Comparison of ENCODE assay signal across 10 cellular contexts in the genomic region with DNA sequence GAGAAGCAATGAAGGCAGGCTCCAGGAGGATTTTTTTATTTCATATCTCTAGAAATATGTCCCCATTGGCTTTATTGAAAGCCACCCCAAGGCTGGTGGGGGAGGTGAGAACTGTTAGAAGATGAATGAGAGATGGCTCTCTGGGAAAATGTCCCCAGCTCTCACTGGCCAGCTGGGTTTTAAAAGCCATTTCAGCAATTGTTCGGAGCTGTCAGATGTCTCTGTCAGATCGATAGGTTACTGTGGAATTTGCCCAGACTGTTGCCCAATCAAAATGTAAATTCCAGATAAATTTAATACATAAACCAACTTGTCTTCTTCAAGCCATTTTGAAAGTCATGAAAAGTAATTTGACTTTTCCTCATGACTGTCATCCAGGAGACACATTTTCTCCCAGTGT.
"Had no signal": no experiment of that assay in that cellular context is flagged by ENCODE, and none has a peak within 500 bp of the region (broad histone marks: within the 10 kb centered on the region; RNA-seq: fewer than 3 reads in every experiment).

No MANE protein-coding gene starts in this region.

- H3K9me3 Mint-ChIP-seq: GM23338, H9 had no signal

- DNase-seq: GM23248, GOT3, H7, H9, HCEC 1CT, HFFc6 had no signal

- H3K27ac Mint-ChIP-seq: GM23338, H9, HFFc6 had no signal

- FAIRE-seq: H1, H54 had no signal

- ATAC-seq: GM23338, HCT116 had no signal

- H3K27ac ChIP-seq: GM23248 had no signal

- H3K4me2 ChIP-seq: GM23338 had no signal

- H3K9ac ChIP-seq: GM23248 had no signal

- H2AFZ ChIP-seq: GM23248, GM23338 had no signal

- H3K4me3 Mint-ChIP-seq: GM23338, H9, HFFc6 had no signal

- H3K4me3 ChIP-seq: GM23248, GM23338 had no signal
